19 cellular contexts compared by ENCODE assay signal in the genomic region with DNA sequence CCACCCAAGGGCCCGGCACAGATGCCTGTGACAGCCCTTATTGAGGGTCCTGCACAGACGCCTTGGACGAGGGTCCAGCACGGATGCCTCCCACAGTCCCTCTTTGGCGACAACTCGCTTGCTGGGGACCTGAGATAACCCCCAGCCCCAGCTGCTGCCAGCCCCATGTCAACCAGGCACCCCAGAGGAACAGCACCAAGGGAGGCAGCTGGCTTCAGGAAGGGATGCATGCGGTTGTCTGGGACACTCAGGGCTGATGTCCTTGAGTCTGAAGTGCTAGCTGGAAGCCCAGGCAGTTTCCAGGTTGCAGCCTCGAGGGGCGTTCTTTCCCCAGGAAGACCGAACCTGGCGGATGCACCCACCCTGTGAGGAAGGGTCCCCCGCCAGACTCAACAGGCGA.
"Had no signal": no experiment of that assay in that cellular context is flagged by ENCODE, and none has a peak within 500 bp of the region (broad histone marks: within the 10 kb centered on the region; RNA-seq: fewer than 3 reads in every experiment).

No MANE protein-coding gene starts in this region.

- H3K36me3 ChIP-seq: colonic mucosa, esophagus squamous epithelium, gastrocnemius medialis, gastroesophageal sphincter, heart left ventricle, heart right ventricle had no signal

- H3K4me1 ChIP-seq: colonic mucosa, foreskin keratinocyte had no signal

- H3K9me3 ChIP-seq: colonic mucosa, esophagus muscularis mucosa, esophagus squamous epithelium, gastrocnemius medialis, gastroesophageal sphincter, heart left ventricle, heart right ventricle had no signal

- H3K27me3 ChIP-seq: colonic mucosa had no signal

- H3K4me3 ChIP-seq: colonic mucosa, coronary artery, esophagus muscularis mucosa, esophagus squamous epithelium, gastrocnemius medialis, gastroesophageal sphincter, heart left ventricle, heart right ventricle had no signal

- ATAC-seq: gastrocnemius medialis had no signal

- H3K27ac ChIP-seq: colonic mucosa, coronary artery, epithelial cell of prostate, esophagus muscularis mucosa, esophagus squamous epithelium, foreskin keratinocyte, gastrocnemius medialis, gastroesophageal sphincter, heart left ventricle, heart right ventricle had no signal

- DNase-seq: colonic mucosa; cortex of kidney; effector CD4-positive, alpha-beta T cell; effector CD8-positive, alpha-beta T cell; effector memory CD4-positive, alpha-beta T cell; effector memory CD8-positive, alpha-beta T cell; esophagus squamous epithelium; foreskin fibroblast; foreskin melanocyte; gastrocnemius medialis; glutamatergic neuron; head of caudate nucleus; heart left ventricle; heart right ventricle had no signal
